ENCODE assay signal across 9 cellular contexts in genomic region chr11:396948-397548, GRCh38. TPM values are rescaled to one million over a fixed set of nuclear protein-coding genes. Genes with fewer than 3 reads are reported as not detected.
A peak's percentile ranks its signal among the peaks of the same experiment; 100 is the strongest.
DNase-seq lines count a peak whose midpoint lies in the region; ATAC-seq and TF ChIP-seq lines count a peak whose summit lies in the region.
"Had no signal": no experiment of that assay in that cellular context is flagged by ENCODE, and none has a peak within 500 bp of the region (broad histone marks: within the 10 kb centered on the region; RNA-seq: fewer than 3 reads in every experiment).

No MANE protein-coding gene starts in this region.

- intact Hi-C loops in IMR-90 (cut with micrococcal nuclease) = no loop called here

- peak overlapping the region; percentile 81 for H3K4me2 ChIP-seq in IMR-90 (ENCODE audit: low read depth, low read length)

- TF ChIP-seq CTCF in IMR-90 (conservative IDR thresholded peaks at IDR 0.05; ENCODE audit: low read depth, low read length) = peak; percentile 54
- peak; percentile 62 for TF ChIP-seq CTCF in cardiac muscle cell (IDR thresholded peaks at IDR 0.05; ENCODE audit: low read depth, low read length)

- H3K27ac Mint-ChIP-seq in activated CD8-positive, alpha-beta memory T cell treated with anti-CD3 and anti-CD28 coated beads, Interleukin-2, amount 10 ng/mL, durations not matched to agents 7 days and 5 days = no peak overlapping the region
- H3K27ac Mint-ChIP-seq: activated naive CD4-positive, alpha-beta T cell treated with anti-CD3 and anti-CD28 coated beads, Interleukin-2, amount 50 U/mL, for 24 hours had no signal

- peak; percentile 43 for DNase-seq in stimulated activated CD4-positive, alpha-beta T cell treated with anti-CD3 and anti-CD28 coated beads, Interleukin-4, amount 100 ng/mL, for 24 hours
- no peak for DNase-seq in stimulated activated CD4-positive, alpha-beta T cell treated with anti-CD3 and anti-CD28 coated beads, Interleukin-12 subunit alpha, Interleukin-12 subunit beta, amount 100 ng/mL, for 4 hours
- DNase-seq in IMR-90 (peak; percentile 36), cardiac muscle cell (ENCODE audit: low read depth in 1 of 2, low spot score in 1 of 2) (peak in 1 of 2 donors; percentile 78), NK-92 (lab: John Stamatoyannopoulos, UW; ENCODE audit: unreplicated experiment) (no peak)
- peak; percentile 74 for DNase-seq in activated CD8-positive, alpha-beta memory T cell treated with anti-CD3 and anti-CD28 coated beads, Interleukin-2, amount 10 ng/mL, durations not matched to agents 7 days and 5 days
- peak; percentile 30 for DNase-seq in stimulated activated naive CD4-positive, alpha-beta T cell treated with Interleukin-2 at 50 U/mL for 16 hours (lab: John Stamatoyannopoulos, UW)

- H3K36me3 Mint-ChIP-seq in activated CD8-positive, alpha-beta memory T cell treated with anti-CD3 and anti-CD28 coated beads, Interleukin-2, amount 10 ng/mL, durations not matched to agents 7 days and 5 days = no peaks in the 10 kb centered on the region
- H3K36me3 Mint-ChIP-seq: activated naive CD4-positive, alpha-beta T cell treated with anti-CD3 and anti-CD28 coated beads, Interleukin-2, amount 50 U/mL, for 24 hours had no signal

- peak overlapping the region in 1 of 2 experiments; percentile 23; a peak in 1 of 4 replicates for H4K8ac ChIP-seq in IMR-90 (ENCODE audit: low read depth in 2 of 2, low read length in 2 of 2)

- no peak for TF ChIP-seq POLR2A in IMR-90 (IDR thresholded peaks at IDR 0.05; ENCODE audit: low read depth, low read length)

- H3K36me3 ChIP-seq in IMR-90 (ENCODE audit: control insufficient read depth, insufficient read depth, low read length) = no peaks in the 10 kb centered on the region
- no peaks in the 10 kb centered on the region for H3K36me3 ChIP-seq in cardiac muscle cell

- peaks cover 6% of the 10 kb centered on the region for H3K9me1 ChIP-seq in IMR-90 (ENCODE audit: insufficient read depth, low read length)

- ATAC-seq in IMR-90 (ENCODE audit: low read depth) = peak; percentile 24; the same call in 1 of the 2 replicates
- ATAC-seq in activated CD8-positive, alpha-beta memory T cell treated with anti-CD3 and anti-CD28 coated beads, Interleukin-2, amount 10 ng/mL, durations not matched to agents 7 days and 5 days = peak; percentile 86
- no peak for ATAC-seq in HG03565 (IDR thresholded peaks at IDR 0.05; ENCODE audit: unreplicated experiment)

- H3K4ac ChIP-seq in IMR-90 (ENCODE audit: low read depth, low read length) = no peak overlapping the region

- H2BK20ac ChIP-seq in IMR-90 (ENCODE audit: low read depth, low read length) = no peak overlapping the region

- CTCF ChIA-PET in IMR-90 (lab: Yijun Ruan, JAX) = no interaction called here
- CTCF ChIA-PET in activated CD8-positive, alpha-beta memory T cell treated with anti-CD3 and anti-CD28 coated beads, Interleukin-2, amount 10 ng/mL, durations not matched to agents 7 days and 5 days (lab: Charles Lee) = interaction anchor here (0.7 to 2.4 kb wide), 22 partner anchors 9 to 180 kb away, joined by 3 to 24 read pairs (median 3); partner anchors contain the start of genes IFITM2 and PTDSS2

- no peak overlapping the region for H3K56ac ChIP-seq in IMR-90 (ENCODE audit: extremely low read depth, insufficient read depth, low read length)

- H2AK9ac ChIP-seq in IMR-90 (replicated peaks; ENCODE audit: low read depth, low read length, poor library complexity) = peak overlapping the region; percentile 28

- H3K23ac ChIP-seq in IMR-90 (ENCODE audit: low read depth, low read length) = no peak overlapping the region

- H3K9me3 Mint-ChIP-seq in activated CD8-positive, alpha-beta memory T cell treated with anti-CD3 and anti-CD28 coated beads, Interleukin-2, amount 10 ng/mL, durations not matched to agents 7 days and 5 days (ENCODE audit: low read depth) = no peaks in the 10 kb centered on the region
- H3K9me3 Mint-ChIP-seq: activated naive CD4-positive, alpha-beta T cell treated with anti-CD3 and anti-CD28 coated beads, Interleukin-2, amount 50 U/mL, for 24 hours had no signal

- TF ChIP-seq RAD21 in IMR-90 (IDR thresholded peaks at IDR 0.05; ENCODE audit: low read length) = peak; percentile 48

- no peak overlapping the region for H3K4me3 Mint-ChIP-seq in activated CD8-positive, alpha-beta memory T cell treated with anti-CD3 and anti-CD28 coated beads, Interleukin-2, amount 10 ng/mL, durations not matched to agents 7 days and 5 days
- H3K4me3 Mint-ChIP-seq: activated naive CD4-positive, alpha-beta T cell treated with anti-CD3 and anti-CD28 coated beads, Interleukin-2, amount 50 U/mL, for 24 hours had no signal

- POLR2A ChIA-PET in IMR-90 (lab: Charles Lee; ENCODE audit: unreplicated experiment) = no interaction called here

- H4K20me1 ChIP-seq in IMR-90 (ENCODE audit: insufficient read depth, low read length) = no peaks in the 10 kb centered on the region

- H4K91ac ChIP-seq in IMR-90 (ENCODE audit: insufficient read depth, low read depth, low read length) = no peak overlapping the region

- peak overlapping the region; percentile 36; the same call in 1 of the 2 replicates for H4K5ac ChIP-seq in IMR-90 (ENCODE audit: low read depth, low read length)

- H3K4me3 ChIP-seq in IMR-90 (ENCODE audit: insufficient read depth, low read depth, low read length) = peak overlapping the region; percentile 38
- H3K4me3 ChIP-seq in cardiac muscle cell = no peak overlapping the region

- peaks cover 0 to 4% of the 10 kb centered on the region in 2 experiments; a peak in 1 of 4 replicates for H3K79me1 ChIP-seq in IMR-90 (ENCODE audit: low read depth in 1 of 2, low read length in 2 of 2)

- no peak overlapping the region for H2BK5ac ChIP-seq in IMR-90 (ENCODE audit: low read depth, low read length, poor library complexity, severe bottlenecking)

- H3K9ac ChIP-seq in IMR-90 (ENCODE audit: low read depth, low read length) = no peak overlapping the region

- peaks cover 22% of the 10 kb centered on the region for H3K4me1 ChIP-seq in IMR-90 (ENCODE audit: control insufficient read depth, insufficient read depth, low read length)
- no peaks in the 10 kb centered on the region for H3K4me1 ChIP-seq in cardiac muscle cell (ENCODE audit: low read depth)

- no peak overlapping the region for H2BK15ac ChIP-seq in IMR-90 (ENCODE audit: low read depth, low read length)

- dilution Hi-C loops in IMR-90 (cut with HindIII; ENCODE audit: low sequenced_read_pairs, unreplicated experiment) = no loop called here

- peaks cover 5% of the 10 kb centered on the region; the same call in 1 of the 2 replicates for H3K9me3 ChIP-seq in IMR-90 (ENCODE audit: control insufficient read depth, insufficient read depth, low read length)
- no peaks in the 10 kb centered on the region for H3K9me3 ChIP-seq in cardiac muscle cell (ENCODE audit: low read depth)

- 54% methylated on average over 31 of the region's 43 CpGs; no CpG with 5 or more reads in 1 of the 2 experiments for WGBS in IMR-90 (ENCODE audit: extremely low coverage in 2 of 2, insufficient read length in 1 of 2), 2 experiments

- no peak overlapping the region for H3K18ac ChIP-seq in IMR-90 (ENCODE audit: low read depth, low read length)

- H3K27me3 ChIP-seq in IMR-90 (ENCODE audit: control insufficient read depth, insufficient read depth, low read length) (peaks cover 13% of the 10 kb centered on the region), cardiac muscle cell (no peaks in the 10 kb centered on the region)

- H3K4me1 Mint-ChIP-seq in activated CD8-positive, alpha-beta memory T cell treated with anti-CD3 and anti-CD28 coated beads, Interleukin-2, amount 10 ng/mL, durations not matched to agents 7 days and 5 days = no peaks in the 10 kb centered on the region
- H3K4me1 Mint-ChIP-seq: activated naive CD4-positive, alpha-beta T cell treated with anti-CD3 and anti-CD28 coated beads, Interleukin-2, amount 50 U/mL, for 24 hours had no signal

- H2BK120ac ChIP-seq in IMR-90 (ENCODE audit: low read depth, low read length) = no peak overlapping the region

- H3K14ac ChIP-seq in IMR-90 (replicated peaks; ENCODE audit: low read depth, low read length) = no peak overlapping the region

- in situ Hi-C loops in IMR-90 (cut with MboI; ENCODE audit: low sequenced_read_pairs) = no loop called here

- BruUV-seq in IMR-90 (replicated peaks; lab: Mats Ljungman, UMichigan) = no TSS peak

- no peaks in the 10 kb centered on the region for H3K27me3 Mint-ChIP-seq in activated CD8-positive, alpha-beta memory T cell treated with anti-CD3 and anti-CD28 coated beads, Interleukin-2, amount 10 ng/mL, durations not matched to agents 7 days and 5 days
- H3K27me3 Mint-ChIP-seq: activated naive CD4-positive, alpha-beta T cell treated with anti-CD3 and anti-CD28 coated beads, Interleukin-2, amount 50 U/mL, for 24 hours had no signal

- no peak overlapping the region for H2AK5ac ChIP-seq in IMR-90 (ENCODE audit: low read depth, low read length)

- H3K27ac ChIP-seq in IMR-90 (ENCODE audit: insufficient read depth, low read length) (no peak overlapping the region), cardiac muscle cell (no peak overlapping the region)

- H2AFZ ChIP-seq in IMR-90 (replicated peaks; ENCODE audit: low read length, poor library complexity) = peak overlapping the region; percentile 79

RNA-seq across cellular contexts. Expression of gene PKP3, which starts 3.0 kb away (rescaled TPM):
- total RNA-seq in IMR-90 (2012; rRNA removed) = 1.4 and 2.2 TPM in 2 replicates
- 1.5 and 2.6 TPM in 2 replicates for polyA plus RNA-seq in IMR-90 (2012; rRNA removed)
- polyA plus RNA-seq in IMR-90 (2012; cell fraction: cytosol; rRNA removed) = 2.0 TPM in 2 replicates
- polyA plus RNA-seq in IMR-90 (2012; cell fraction: nucleus; rRNA removed; ENCODE audit: low replicate concordance) = 2.4 and 8.5 TPM in 2 replicates
- total RNA-seq in activated CD8-positive, alpha-beta memory T cell treated with anti-CD3 and anti-CD28 coated beads, Interleukin-2, amount 10 ng/mL, durations not matched to agents 7 days and 5 days = under 1 TPM; 0.09 to 0.18 TPM
- total RNA-seq in cardiac muscle cell = 0.09 and 0.70 TPM in 2 replicates
- polyA plus RNA-seq in cardiac muscle cell = 0.57 TPM in 1 of 2 replicates, not detected in the other

RNA-seq across cellular contexts. Expression of gene SIGIRR, which starts 17.8 kb away (rescaled TPM):
- total RNA-seq in IMR-90 (2012; rRNA removed) (9.4 and 10.9 TPM in 2 replicates), cardiac muscle cell (45.6 and 69.5 TPM in 2 replicates)
- polyA plus RNA-seq in IMR-90 (2012; rRNA removed) (27.6 and 33.8 TPM in 2 replicates), cardiac muscle cell (35.7 and 46.8 TPM in 2 replicates)
- 42.2 and 46.1 TPM in 2 replicates for polyA plus RNA-seq in IMR-90 (2012; cell fraction: cytosol; rRNA removed)
- polyA plus RNA-seq in IMR-90 (2012; cell fraction: nucleus; rRNA removed; ENCODE audit: low replicate concordance) = 45.4 and 109 TPM in 2 replicates
- 100 to 1,000 TPM in 1 of 2 experiments, 10 to 100 TPM in 1; 96.2 to 198 TPM for total RNA-seq in activated CD8-positive, alpha-beta memory T cell treated with anti-CD3 and anti-CD28 coated beads, Interleukin-2, amount 10 ng/mL, durations not matched to agents 7 days and 5 days

RNA-seq across cellular contexts. Expression of gene B4GALNT4, which starts 27.7 kb away (rescaled TPM):
- total RNA-seq in IMR-90 (2012; rRNA removed) (5.2 and 6.1 TPM in 2 replicates), cardiac muscle cell (77.4 and 94.4 TPM in 2 replicates)
- polyA plus RNA-seq in IMR-90 (2012; rRNA removed) (38.6 and 45.4 TPM in 2 replicates), cardiac muscle cell (35.8 and 44.1 TPM in 2 replicates)
- polyA plus RNA-seq in IMR-90 (2012; cell fraction: cytosol; rRNA removed) = 23.3 and 32.7 TPM in 2 replicates
- polyA plus RNA-seq in IMR-90 (2012; cell fraction: nucleus; rRNA removed; ENCODE audit: low replicate concordance) = 324 and 637 TPM in 2 replicates
- under 1 TPM in 1 of 2 experiments, not detected in 1; 0.32 TPM for total RNA-seq in activated CD8-positive, alpha-beta memory T cell treated with anti-CD3 and anti-CD28 coated beads, Interleukin-2, amount 10 ng/mL, durations not matched to agents 7 days and 5 days

RNA-seq across cellular contexts. Expression of gene ANO9, which starts 44.8 kb away (rescaled TPM):
- total RNA-seq in IMR-90 (2012; rRNA removed) = not detected in 2 replicates
- not detected in 2 replicates for polyA plus RNA-seq in IMR-90 (2012; rRNA removed)
- polyA plus RNA-seq in IMR-90 (2012; cell fraction: cytosol; rRNA removed) = 0.01 TPM in 1 of 2 replicates, not detected in the other
- 0.18 and 0.23 TPM in 2 replicates for polyA plus RNA-seq in IMR-90 (2012; cell fraction: nucleus; rRNA removed; ENCODE audit: low replicate concordance)
- total RNA-seq in activated CD8-positive, alpha-beta memory T cell treated with anti-CD3 and anti-CD28 coated beads, Interleukin-2, amount 10 ng/mL, durations not matched to agents 7 days and 5 days = 10 to 100 TPM; 33.0 to 79.4 TPM
- 0.51 TPM in 1 of 2 replicates, not detected in the other for total RNA-seq in cardiac muscle cell
- 0.23 and 1.2 TPM in 2 replicates for polyA plus RNA-seq in cardiac muscle cell

RNA-seq across cellular contexts. Expression of gene PTDSS2, which starts 53.0 kb away (rescaled TPM):
- total RNA-seq in IMR-90 (2012; rRNA removed) = 21.4 and 23.5 TPM in 2 replicates
- polyA plus RNA-seq in IMR-90 (2012; rRNA removed) = 26.6 and 29.8 TPM in 2 replicates
- 32.6 and 35.1 TPM in 2 replicates for polyA plus RNA-seq in IMR-90 (2012; cell fraction: cytosol; rRNA removed)
- polyA plus RNA-seq in IMR-90 (2012; cell fraction: nucleus; rRNA removed; ENCODE audit: low replicate concordance) = 129 and 308 TPM in 2 replicates
- total RNA-seq in activated CD8-positive, alpha-beta memory T cell treated with anti-CD3 and anti-CD28 coated beads, Interleukin-2, amount 10 ng/mL, durations not matched to agents 7 days and 5 days = 10 to 100 TPM; 26.6 to 31.2 TPM
- total RNA-seq in cardiac muscle cell = 178 and 202 TPM in 2 replicates
- 69.6 and 83.1 TPM in 2 replicates for polyA plus RNA-seq in cardiac muscle cell

Comparison
In these comparisons a context has a peak if more than half of its experiments do, and no peak if none do; other contexts are left out.
1. DNase-seq: peak in stimulated activated CD4-positive, alpha-beta T cell treated with anti-CD3 and anti-CD28 coated beads, Interleukin-4, amount 100 ng/mL, for 24 hours (single experiment), IMR-90 (single experiment), activated CD8-positive, alpha-beta memory T cell treated with anti-CD3 and anti-CD28 coated beads, Interleukin-2, amount 10 ng/mL, durations not matched to agents 7 days and 5 days (single experiment) and stimulated activated naive CD4-positive, alpha-beta T cell treated with Interleukin-2 at 50 U/mL for 16 hours (single experiment); none in stimulated activated CD4-positive, alpha-beta T cell treated with anti-CD3 and anti-CD28 coated beads, Interleukin-12 subunit alpha, Interleukin-12 subunit beta, amount 100 ng/mL, for 4 hours (single experiment) and NK-92 (single experiment).
2. RNA of gene B4GALNT4, which starts 27.7 kb away (total RNA-seq): 77.4 to 94.4 TPM in cardiac muscle cell; 5.2 to 6.1 TPM in IMR-90 and 0.32 TPM in activated CD8-positive, alpha-beta memory T cell treated with anti-CD3 and anti-CD28 coated beads, Interleukin-2, amount 10 ng/mL, durations not matched to agents 7 days and 5 days; every median in the first group is over 10 times any median in the second.